ENCODE assay signal across 8 cellular contexts in the genomic region with DNA sequence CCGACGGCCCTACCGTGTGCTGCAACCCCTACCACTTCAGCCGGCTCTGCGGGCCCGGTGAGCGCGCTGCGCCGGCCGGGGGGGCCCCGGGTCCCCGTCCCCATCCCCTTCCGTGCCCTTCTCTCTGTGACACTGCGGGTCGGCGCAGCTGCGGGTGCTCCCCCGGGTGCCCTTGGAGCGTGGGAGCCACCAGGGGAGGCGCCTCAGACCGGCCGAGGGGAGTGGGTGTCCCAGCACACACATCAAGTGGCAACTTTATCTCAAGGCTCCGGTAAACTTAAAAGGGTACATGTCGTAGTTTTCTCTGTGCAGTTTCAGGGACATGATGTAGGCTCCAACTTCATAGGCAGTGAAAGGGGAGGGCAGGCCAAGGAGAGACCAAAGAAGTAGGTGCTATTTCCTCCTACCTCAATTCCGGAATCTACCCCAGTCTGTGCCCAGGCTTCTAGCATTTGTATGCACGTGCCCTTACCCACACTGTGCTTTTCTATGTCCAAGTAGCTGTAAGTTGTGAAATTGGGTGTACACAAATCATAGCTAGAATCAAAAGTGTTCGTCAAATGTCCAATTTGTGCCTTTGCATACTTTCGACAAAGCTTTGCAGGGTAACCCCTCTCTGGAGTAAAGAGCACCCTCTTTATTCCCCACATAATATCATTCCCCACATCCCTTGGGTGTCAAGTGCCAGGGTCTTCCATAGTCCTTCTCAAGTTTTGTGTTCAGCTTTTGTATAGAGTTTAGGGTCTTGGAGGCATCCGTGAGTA. TPM values are rescaled to one million over a fixed set of nuclear protein-coding genes. Genes with fewer than 3 reads are reported as not detected.
A peak's percentile ranks its signal among the peaks of the same experiment; 100 is the strongest.
DNase-seq lines count a peak whose midpoint lies in the region; ATAC-seq and TF ChIP-seq lines count a peak whose summit lies in the region.

No MANE protein-coding gene starts in this region.

- no peaks in the 10 kb centered on the region for H3K36me3 Mint-ChIP-seq in activated naive CD8-positive, alpha-beta T cell treated with anti-CD3 and anti-CD28 coated beads, Interleukin-2, amount 50 U/mL, for 24 hours (ENCODE audit: low read depth)

- H3K27ac Mint-ChIP-seq in activated naive CD8-positive, alpha-beta T cell treated with anti-CD3 and anti-CD28 coated beads, Interleukin-2, amount 50 U/mL, for 24 hours = no peak overlapping the region

- H3K4me1 Mint-ChIP-seq in activated naive CD8-positive, alpha-beta T cell treated with anti-CD3 and anti-CD28 coated beads, Interleukin-2, amount 50 U/mL, for 24 hours = peaks cover 19% of the 10 kb centered on the region

- ATAC-seq in activated naive CD8-positive, alpha-beta T cell treated with anti-CD3 and anti-CD28 coated beads, Interleukin-2, amount 50 U/mL, for 24 hours = no peak
- ATAC-seq in GM21723 (IDR thresholded peaks at IDR 0.05; ENCODE audit: unreplicated experiment) = no peak

- H3K4me3 Mint-ChIP-seq in activated naive CD8-positive, alpha-beta T cell treated with anti-CD3 and anti-CD28 coated beads, Interleukin-2, amount 50 U/mL, for 24 hours = peak overlapping the region; percentile 67

- no peaks in the 10 kb centered on the region for H3K36me3 ChIP-seq in liver (ENCODE audit: control insufficient read depth in 4 of 4, insufficient read depth in 3 of 4, low read depth in 1 of 4, low read length in 3 of 4)
- H3K36me3 ChIP-seq in tibial nerve = peaks cover 0 to 5% (median 0%) of the 10 kb centered on the region in 3 donors

- peak; percentile 3 for DNase-seq in activated naive CD4-positive, alpha-beta T cell treated with Interleukin-2 at 50 U/mL for 16 hours
- no peak for DNase-seq in activated naive CD4-positive, alpha-beta T cell treated with anti-CD3 and anti-CD28 coated beads, Interleukin-2, amount 50 U/mL, for 16 hours
- DNase-seq in activated naive CD8-positive, alpha-beta T cell treated with anti-CD3 and anti-CD28 coated beads, Interleukin-2, amount 50 U/mL, for 24 hours = no peak
- no peak for DNase-seq in tibial nerve (ENCODE audit: low spot score in 2 of 2)
- no peak for DNase-seq in NCI-H1436 (lab: John Stamatoyannopoulos, UW)
- DNase-seq in posterior vena cava (ENCODE audit: low spot score) = no peak

- WGBS in liver = 7% methylated on average over 30 of the region's 30 CpGs
- 7 to 30% methylated on average over 7 to 30 of the region's 30 CpGs for WGBS in tibial nerve, 2 donors

- H3K9ac ChIP-seq in liver (ENCODE audit: low read depth in 1 of 2, low read length in 2 of 2) = peak overlapping the region in 1 of 2 donors; percentile 26

- H3K27ac ChIP-seq in liver (ENCODE audit: low read depth in 1 of 2, low read length in 2 of 2) (no peak overlapping the region), tibial nerve (peak overlapping the region in 2 of 4 donors; percentile 83 to 87)

- TF ChIP-seq RAD21 in liver (IDR thresholded peaks at IDR 0.05) = no peak

- no peak for TF ChIP-seq CTCF in liver (IDR thresholded peaks at IDR 0.05; ENCODE audit: low read depth, low read length, missing input control)
- TF ChIP-seq CTCF in tibial nerve (IDR thresholded peaks at IDR 0.05) = no peak

- H3K4me3 ChIP-seq in liver (ENCODE audit: low read depth in 1 of 3, low read length in 3 of 3) = peak overlapping the region; percentile 41 to 86 (median 72)
- H3K4me3 ChIP-seq in tibial nerve = peak overlapping the region; percentile 57 to 90 (median 82)

- TF ChIP-seq POLR2A in tibial nerve (IDR thresholded peaks at IDR 0.05) = no peak

- H3K4me1 ChIP-seq in liver (ENCODE audit: control insufficient read depth in 4 of 4, insufficient read depth in 4 of 4, low read length in 3 of 4) (peaks cover 3 to 56% (median 40%) of the 10 kb centered on the region in 4 donors), tibial nerve (peaks cover 0 to 62% (median 25%) of the 10 kb centered on the region in 4 donors)

- H3K27me3 Mint-ChIP-seq in activated naive CD8-positive, alpha-beta T cell treated with anti-CD3 and anti-CD28 coated beads, Interleukin-2, amount 50 U/mL, for 24 hours = peaks cover 24% of the 10 kb centered on the region

- no peaks in the 10 kb centered on the region for H3K9me3 Mint-ChIP-seq in activated naive CD8-positive, alpha-beta T cell treated with anti-CD3 and anti-CD28 coated beads, Interleukin-2, amount 50 U/mL, for 24 hours

- intact Hi-C loops in posterior vena cava (cut with DNase I) = no loop called here

- no peaks in the 10 kb centered on the region for H3K9me3 ChIP-seq in liver (ENCODE audit: control insufficient read depth in 4 of 4, low read length in 3 of 4)
- no peaks in the 10 kb centered on the region for H3K9me3 ChIP-seq in tibial nerve

- H3K27me3 ChIP-seq in liver (ENCODE audit: control insufficient read depth in 4 of 4, insufficient read depth in 4 of 4, low read length in 3 of 4) (no peaks in the 10 kb centered on the region), tibial nerve (no peaks in the 10 kb centered on the region)

- no peak for TF ChIP-seq EP300 in tibial nerve (IDR thresholded peaks at IDR 0.05)

TF ChIP-seq in liver, 16 proteins besides CTCF, POLR2A, EP300 and RAD21:
- no peak for TF ChIP-seq FOXA1 (IDR thresholded peaks at IDR 0.05)
- no peak for TF ChIP-seq EGR1 (IDR thresholded peaks at IDR 0.05; ENCODE audit: low read depth in 2 of 2)
- TF ChIP-seq, protein P1, sequence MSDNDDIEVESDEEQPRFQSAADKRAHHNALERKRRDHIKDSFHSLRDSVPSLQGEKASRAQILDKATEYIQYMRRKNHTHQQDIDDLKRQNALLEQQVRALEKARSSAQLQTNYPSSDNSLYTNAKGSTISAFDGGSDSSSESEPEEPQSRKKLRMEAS (IDR thresholded peaks at IDR 0.05) = no peak
- no peak for TF ChIP-seq RXRA (IDR thresholded peaks at IDR 0.05)
- no peak for TF ChIP-seq FOXA2 (IDR thresholded peaks at IDR 0.05)
- no peak for TF ChIP-seq JUND (IDR thresholded peaks at IDR 0.05)

RNA-seq across cellular contexts. Expression of a gene that starts 2.2 kb away (rescaled TPM):
- 10 to 100 TPM; 14.1 to 15.1 TPM for total RNA-seq in liver
- 1 to 10 TPM; 1.2 to 7.9 TPM for polyA plus RNA-seq in liver
- total RNA-seq in tibial nerve = 10 to 100 TPM; 41.9 to 57.2 (median 48.6) TPM
- total RNA-seq in posterior vena cava = 10 to 100 TPM; 17.4 to 18.4 TPM
